4 cellular contexts compared by ENCODE assay signal in genomic region chr15:42887384-42887783, GRCh38. TPM values are rescaled to one million over a fixed set of nuclear protein-coding genes. Genes with fewer than 3 reads are reported as not detected.
DNase-seq lines count a peak whose midpoint lies in the region; TF ChIP-seq lines count a peak whose summit lies in the region.
"Not testable (repeated sequence)": the region's sequence is repeated elsewhere in the genome, so short reads cannot be mapped to it uniquely, and the experiment has no call there.

No MANE protein-coding gene starts in this region.

- TF ChIP-seq POLR2A in prostate gland (IDR thresholded peaks at IDR 0.05), result not testable (repeated sequence)

- intact Hi-C loops in prostate gland (cut with DNase I), result not testable (repeated sequence)

- H3K27ac ChIP-seq in C4-2B, result peak overlapping the region; percentile 30; the same call in 1 of the 2 replicates
- peak overlapping the region; percentile 72 for H3K27ac ChIP-seq in VCaP
- H3K27ac ChIP-seq in prostate gland, result peak overlapping the region; percentile 25 to 46

- not testable (repeated sequence) for H3K4me3 ChIP-seq in LNCaP clone FGC (ENCODE audit: low read depth, low read length); prostate gland

- H3K27me3 ChIP-seq in prostate gland (replicated peaks; ENCODE audit: insufficient read depth), result not testable (repeated sequence)

- not testable (repeated sequence) for H3K9me3 ChIP-seq in prostate gland

- not testable (repeated sequence) for TF ChIP-seq CTCF in C4-2B (conservative IDR thresholded peaks at IDR 0.05); LNCaP clone FGC (IDR thresholded peaks at IDR 0.05; ENCODE audit: control insufficient read depth, extremely low read depth, insufficient read depth); VCaP (conservative IDR thresholded peaks at IDR 0.05); prostate gland (IDR thresholded peaks at IDR 0.05)

- H3K36me3 ChIP-seq in prostate gland, result not testable (repeated sequence)

- WGBS in prostate gland, result 46% methylated on average over 3 of the region's 3 CpGs

- not testable (repeated sequence) for H3K4me1 ChIP-seq in prostate gland (replicated peaks)

- DNase-seq in LNCaP clone FGC (ENCODE audit: low read depth), result peak; percentile 54
- DNase-seq in prostate gland (ENCODE audit: low spot score), result peak; percentile 27

RNA-seq across cellular contexts. Expression of gene TTBK2, which starts 33.2 kb away (rescaled TPM):
- 10 to 100 TPM; 20.4 to 30.3 TPM for total RNA-seq in prostate gland
